Comparison of ENCODE assay signal across 17 cellular contexts in genomic region chr19:47761566-47761965, GRCh38. TPM values are rescaled to one million over a fixed set of nuclear protein-coding genes. Genes with fewer than 3 reads are reported as not detected.
DNase-seq lines count a peak whose midpoint lies in the region; ATAC-seq lines count a peak whose summit lies in the region.
"Had no signal": no experiment of that assay in that cellular context is flagged by ENCODE, and none has a peak within 500 bp of the region (broad histone marks: within the 10 kb centered on the region; RNA-seq: fewer than 3 reads in every experiment).

No MANE protein-coding gene starts in this region.

- H3K9me3 Mint-ChIP-seq in activated CD4-positive, alpha-beta T cell treated with anti-CD3 and anti-CD28 coated beads, Interleukin-2, amount 10 ng/mL, durations not matched to agents 7 days and 5 days, result no peaks in the 10 kb centered on the region
- H3K9me3 Mint-ChIP-seq in effector memory CD8-positive, alpha-beta T cell, result no peaks in the 10 kb centered on the region
- peaks cover 7% of the 10 kb centered on the region for H3K9me3 Mint-ChIP-seq in stimulated activated memory B cell treated with anti-CD40 and anti-IgM and Interleukin-4, amounts not matched to agents 10 μg/mL and 1 μg/mL and 100 μg/mL, for 72 hours
- H3K9me3 Mint-ChIP-seq: IgD-negative memory B cell had no signal

- CTCF ChIA-PET in activated CD4-positive, alpha-beta T cell treated with anti-CD3 and anti-CD28 coated beads, Interleukin-2, amount 10 ng/mL, durations not matched to agents 7 days and 5 days (lab: Charles Lee), result interaction anchor here (1.2 kb wide), 1 partner anchor 15 kb away, joined by 3 read pairs; no protein-coding TSS in a partner anchor

- peak overlapping the region; percentile 27 for H3K27ac Mint-ChIP-seq in activated CD4-positive, alpha-beta T cell treated with anti-CD3 and anti-CD28 coated beads, Interleukin-2, amount 10 ng/mL, durations not matched to agents 7 days and 5 days
- peak overlapping the region; percentile 66 for H3K27ac Mint-ChIP-seq in T-helper 17 cell
- H3K27ac Mint-ChIP-seq in effector memory CD8-positive, alpha-beta T cell, result peak overlapping the region; percentile 47 to 58
- peak overlapping the region; percentile 78 for H3K27ac Mint-ChIP-seq in stimulated activated memory B cell treated with anti-CD40 and anti-IgM and Interleukin-4, amounts not matched to agents 10 μg/mL and 1 μg/mL and 100 μg/mL, for 72 hours

- no peaks in the 10 kb centered on the region for H3K9me3 ChIP-seq in T-helper 17 cell (ENCODE audit: control insufficient read depth, low read length, poor library complexity, severe bottlenecking)
- H3K9me3 ChIP-seq: BLaER1 had no signal

- H3K27me3 Mint-ChIP-seq in activated CD4-positive, alpha-beta T cell treated with anti-CD3 and anti-CD28 coated beads, Interleukin-2, amount 10 ng/mL, durations not matched to agents 7 days and 5 days, result no peaks in the 10 kb centered on the region
- no peaks in the 10 kb centered on the region for H3K27me3 Mint-ChIP-seq in T-helper 17 cell
- H3K27me3 Mint-ChIP-seq in effector memory CD8-positive, alpha-beta T cell, result no peaks in the 10 kb centered on the region
- no peaks in the 10 kb centered on the region for H3K27me3 Mint-ChIP-seq in stimulated activated memory B cell treated with anti-CD40 and anti-IgM and Interleukin-4, amounts not matched to agents 10 μg/mL and 1 μg/mL and 100 μg/mL, for 72 hours
- H3K27me3 Mint-ChIP-seq: IgD-negative memory B cell had no signal

- ATAC-seq in T-helper 17 cell, result no peak
- no peak for ATAC-seq in effector memory CD8-positive, alpha-beta T cell (replicated peaks)
- peak; percentile 78 for ATAC-seq in stimulated activated memory B cell treated with anti-CD40 and anti-IgM and Interleukin-4, amounts not matched to agents 10 μg/mL and 1 μg/mL and 100 μg/mL, for 72 hours

- DNase-seq in activated CD4-positive, alpha-beta T cell treated with anti-CD3 and anti-CD28 coated beads, Interleukin-2, amount 10 ng/mL, durations not matched to agents 7 days and 5 days, result no peak
- no peak for DNase-seq in activated CD4-positive, alpha-beta T cell treated with anti-CD3 and anti-CD28 coated beads for 48 hours
- DNase-seq in T-helper 17 cell (no peak), COLO668 (lab: John Stamatoyannopoulos, UW; ENCODE audit: unreplicated experiment) (no peak), DMS53 treated with DMSO at 0.1 percent for 48 hours (lab: John Stamatoyannopoulos, UW; ENCODE audit: unreplicated experiment) (no peak), NCI-H446 (lab: John Stamatoyannopoulos, UW) (no peak)
- no peak for DNase-seq in effector memory CD8-positive, alpha-beta T cell
- DNase-seq: Calu3, DMS 273 treated with DMSO at 0.1 percent for 48 hours, DMS79 treated with DMSO at 0.1 percent for 48 hours, EL had no signal

- POLR2A ChIA-PET in activated CD4-positive, alpha-beta T cell treated with anti-CD3 and anti-CD28 coated beads, Interleukin-2, amount 10 ng/mL, durations not matched to agents 7 days and 5 days (lab: Charles Lee), result no interaction called here

- peaks cover 4% of the 10 kb centered on the region for H3K4me1 Mint-ChIP-seq in activated CD4-positive, alpha-beta T cell treated with anti-CD3 and anti-CD28 coated beads, Interleukin-2, amount 10 ng/mL, durations not matched to agents 7 days and 5 days
- peaks cover 9% of the 10 kb centered on the region for H3K4me1 Mint-ChIP-seq in T-helper 17 cell
- peaks cover 0 to 6% of the 10 kb centered on the region in 2 donors for H3K4me1 Mint-ChIP-seq in effector memory CD8-positive, alpha-beta T cell (ENCODE audit: low read depth in 2 of 2)
- H3K4me1 Mint-ChIP-seq in stimulated activated memory B cell treated with anti-CD40 and anti-IgM and Interleukin-4, amounts not matched to agents 10 μg/mL and 1 μg/mL and 100 μg/mL, for 72 hours, result peaks cover 29% of the 10 kb centered on the region

- H3K4me3 Mint-ChIP-seq in activated CD4-positive, alpha-beta T cell treated with anti-CD3 and anti-CD28 coated beads, Interleukin-2, amount 10 ng/mL, durations not matched to agents 7 days and 5 days, result no peak overlapping the region
- peak overlapping the region; percentile 36 for H3K4me3 Mint-ChIP-seq in T-helper 17 cell
- no peak overlapping the region for H3K4me3 Mint-ChIP-seq in effector memory CD8-positive, alpha-beta T cell
- H3K4me3 Mint-ChIP-seq in stimulated activated memory B cell treated with anti-CD40 and anti-IgM and Interleukin-4, amounts not matched to agents 10 μg/mL and 1 μg/mL and 100 μg/mL, for 72 hours, result peak overlapping the region; percentile 21

- H3K36me3 Mint-ChIP-seq in activated CD4-positive, alpha-beta T cell treated with anti-CD3 and anti-CD28 coated beads, Interleukin-2, amount 10 ng/mL, durations not matched to agents 7 days and 5 days (ENCODE audit: low read depth), result peaks cover 24% of the 10 kb centered on the region
- H3K36me3 Mint-ChIP-seq in T-helper 17 cell (ENCODE audit: low read depth), result peaks cover 7% of the 10 kb centered on the region
- H3K36me3 Mint-ChIP-seq in effector memory CD8-positive, alpha-beta T cell (ENCODE audit: insufficient read depth), result peaks cover 43% of the 10 kb centered on the region
- peaks cover 29% of the 10 kb centered on the region for H3K36me3 Mint-ChIP-seq in stimulated activated memory B cell treated with anti-CD40 and anti-IgM and Interleukin-4, amounts not matched to agents 10 μg/mL and 1 μg/mL and 100 μg/mL, for 72 hours

RNA-seq across cellular contexts. Expression of gene NOP53, which starts 16.2 kb away (rescaled TPM):
- total RNA-seq in activated CD4-positive, alpha-beta T cell treated with anti-CD3 and anti-CD28 coated beads, Interleukin-2, amount 10 ng/mL, durations not matched to agents 7 days and 5 days, result 100 to 1,000 TPM; 368 to 402 TPM
- 100 to 1,000 TPM; 742 to 873 TPM for total RNA-seq in T-helper 17 cell

RNA-seq across cellular contexts. Expression of gene SELENOW, which starts 16.9 kb away (rescaled TPM):
- total RNA-seq in activated CD4-positive, alpha-beta T cell treated with anti-CD3 and anti-CD28 coated beads, Interleukin-2, amount 10 ng/mL, durations not matched to agents 7 days and 5 days, result 100 to 1,000 TPM; 118 to 125 TPM
- total RNA-seq in T-helper 17 cell, result 100 to 1,000 TPM in 1 of 2 donors, 10 to 100 TPM in 1; 89.5 to 101 TPM

RNA-seq across cellular contexts. Expression of gene TPRX1, which starts 42.8 kb away (rescaled TPM):
- not detected for total RNA-seq in activated CD4-positive, alpha-beta T cell treated with anti-CD3 and anti-CD28 coated beads, Interleukin-2, amount 10 ng/mL, durations not matched to agents 7 days and 5 days
- total RNA-seq in T-helper 17 cell, result not detected
- total RNA-seq: A673, Calu3, H4, HT1080 had no signal

RNA-seq across cellular contexts. Expression of gene EHD2, which starts 48.3 kb away (rescaled TPM):
- not detected for total RNA-seq in activated CD4-positive, alpha-beta T cell treated with anti-CD3 and anti-CD28 coated beads, Interleukin-2, amount 10 ng/mL, durations not matched to agents 7 days and 5 days
- total RNA-seq in T-helper 17 cell, result under 1 TPM in 1 of 2 donors, not detected in 1; 0.70 TPM

Comparison
In these comparisons a context has a peak if more than half of its experiments do, and no peak if none do; other contexts are left out.
1. H3K27ac Mint-ChIP-seq: peak in every context shown above with its lines; median percentile 78 in stimulated activated memory B cell treated with anti-CD40 and anti-IgM and Interleukin-4, amounts not matched to agents 10 μg/mL and 1 μg/mL and 100 μg/mL, for 72 hours; 66 in T-helper 17 cell; 52 in effector memory CD8-positive, alpha-beta T cell; 27 in activated CD4-positive, alpha-beta T cell treated with anti-CD3 and anti-CD28 coated beads, Interleukin-2, amount 10 ng/mL, durations not matched to agents 7 days and 5 days.
2. H3K4me3 Mint-ChIP-seq: peak in T-helper 17 cell (single experiment) and stimulated activated memory B cell treated with anti-CD40 and anti-IgM and Interleukin-4, amounts not matched to agents 10 μg/mL and 1 μg/mL and 100 μg/mL, for 72 hours (single experiment); none in activated CD4-positive, alpha-beta T cell treated with anti-CD3 and anti-CD28 coated beads, Interleukin-2, amount 10 ng/mL, durations not matched to agents 7 days and 5 days (single experiment) and effector memory CD8-positive, alpha-beta T cell (0 of 2).